ENCODE assay signal across 7 cellular contexts in genomic region chr1:170332801-170333200, GRCh38.
"Had no signal": no experiment of that assay in that cellular context is flagged by ENCODE, and none has a peak within 500 bp of the region (broad histone marks: within the 10 kb centered on the region; RNA-seq: fewer than 3 reads in every experiment).

No MANE protein-coding gene starts in this region.

- DNase-seq: H9, HFFc6, KBM-7 had no signal

- FAIRE-seq: H1, H54, HepG2 had no signal

- H3K4me3 ChIP-seq: GM23338 had no signal
